In genomic region chr4:30716158-30716557, GRCh38 we compare ENCODE assay signal across 8 cellular contexts. TPM values are rescaled to one million over a fixed set of nuclear protein-coding genes. Genes with fewer than 3 reads are reported as not detected.
DNase-seq lines count a peak whose midpoint lies in the region; ATAC-seq, FAIRE-seq and TF ChIP-seq lines count a peak whose summit lies in the region.

No MANE protein-coding gene starts in this region.

- H3K4me1 ChIP-seq in iPS-18a (ENCODE audit: control insufficient read depth, low read depth, low read length) (peaks cover 10% of the 10 kb centered on the region), suprapubic skin (peaks cover 42% of the 10 kb centered on the region)

- no peak for TF ChIP-seq EP300 in suprapubic skin (IDR thresholded peaks at IDR 0.05)

- peak; percentile 88 for FAIRE-seq in D721Med (lab: Jason Lieb, UNC)

- no peak overlapping the region for H3K9ac ChIP-seq in iPS-18a (ENCODE audit: low read length)

- H3K36me3 ChIP-seq in iPS-18a (ENCODE audit: control insufficient read depth, low read depth, low read length) = no peaks in the 10 kb centered on the region
- H3K36me3 ChIP-seq in suprapubic skin = no peaks in the 10 kb centered on the region

- peaks cover 19% of the 10 kb centered on the region for H3K27me3 ChIP-seq in iPS-18a (ENCODE audit: control insufficient read depth, insufficient read depth, low read length)
- peaks cover 22% of the 10 kb centered on the region for H3K27me3 ChIP-seq in suprapubic skin

- TF ChIP-seq CTCF in D721Med (IDR thresholded peaks at IDR 0.05; ENCODE audit: insufficient read depth, missing control alignments) (peak; percentile 59), VCaP (conservative IDR thresholded peaks at IDR 0.05) (peak; percentile 74), suprapubic skin (IDR thresholded peaks at IDR 0.05) (peak in 1 of 2 donors; percentile 26)

- ATAC-seq in GM18870 (IDR thresholded peaks at IDR 0.05; ENCODE audit: unreplicated experiment) = no peak
- no peak for ATAC-seq in HG03460 (IDR thresholded peaks at IDR 0.05; ENCODE audit: unreplicated experiment)
- no peak for ATAC-seq in GM21825 (IDR thresholded peaks at IDR 0.05; ENCODE audit: unreplicated experiment)

- 5% methylated on average over 6 of the region's 6 CpGs for WGBS in suprapubic skin

- H3K4me3 ChIP-seq in iPS-18a (ENCODE audit: low read length) (peak overlapping the region; percentile 68), suprapubic skin (peak overlapping the region; percentile 74)

- DNase-seq in D721Med (ENCODE audit: insufficient read length, low spot score) (no peak), HT-29 (ENCODE audit: low spot score) (peak; percentile 73), suprapubic skin (ENCODE audit: low spot score in 2 of 2) (no peak)

- H3K27ac ChIP-seq in VCaP (no peak overlapping the region), iPS-18a (ENCODE audit: low read length) (no peak overlapping the region), suprapubic skin (no peak overlapping the region)

- H3K9me3 ChIP-seq in iPS-18a (ENCODE audit: control insufficient read depth, low read depth, low read length) (no peaks in the 10 kb centered on the region), suprapubic skin (no peaks in the 10 kb centered on the region)

- TF ChIP-seq POLR2A in suprapubic skin (IDR thresholded peaks at IDR 0.05) = no peak

RNA-seq across cellular contexts. Expression of gene PCDH7, which starts 4.0 kb away (rescaled TPM):
- 0.21 and 0.43 TPM in 2 replicates for total RNA-seq in HT-29 (2014; rRNA removed; shearing (Covaris generic))
- total RNA-seq in suprapubic skin = 10 to 100 TPM; 38.1 to 70.0 (median 44.0) TPM

Comparison
In these comparisons a context has a peak if more than half of its experiments do, and no peak if none do; other contexts are left out.
1. RNA of gene PCDH7, which starts 4.0 kb away (total RNA-seq): 38.1 to 70.0 TPM in suprapubic skin; 0.21 to 0.43 TPM in HT-29; every median in the first group is over 10 times any median in the second.